12 cellular contexts compared by ENCODE assay signal in the genomic region with DNA sequence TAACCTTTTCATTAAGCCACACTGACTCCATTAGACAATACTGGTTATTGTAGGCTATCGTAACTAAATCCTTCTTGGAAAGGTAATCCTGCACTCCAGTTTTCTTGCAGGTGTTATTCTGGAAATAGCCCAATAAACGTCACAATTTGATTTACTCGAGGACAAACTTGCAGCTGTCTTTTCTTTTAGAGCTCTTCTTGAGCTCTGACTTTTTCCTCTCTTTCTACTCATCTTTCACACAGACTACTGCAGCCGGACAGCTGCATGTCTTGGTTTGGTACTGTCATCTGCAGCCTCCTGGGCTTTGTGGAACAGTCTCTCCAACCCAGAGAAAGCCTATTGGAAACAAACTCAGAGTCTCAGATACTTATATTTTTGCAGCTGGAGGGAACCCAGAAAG. TPM values are rescaled to one million over a fixed set of nuclear protein-coding genes. Genes with fewer than 3 reads are reported as not detected.
"Had no signal": no experiment of that assay in that cellular context is flagged by ENCODE, and none has a peak within 500 bp of the region (broad histone marks: within the 10 kb centered on the region; RNA-seq: fewer than 3 reads in every experiment).

No MANE protein-coding gene starts in this region.

- H3K79me2 ChIP-seq: hepatocyte had no signal

- H3K36me3 ChIP-seq: brain microvascular endothelial cell had no signal

- DNase-seq: activated effector memory CD4-positive, alpha-beta T cell treated with Interleukin-2 at 50 U/mL for 16 hours; activated T-cell treated with anti-CD3 and anti-CD28 coated beads, Interleukin-2, amount 50 U/mL, for 1 hour; amygdala; brain microvascular endothelial cell; dermis blood vessel endothelial cell had no signal

- ATAC-seq: activated CD4-positive, CD25-positive, alpha-beta regulatory T cell treated with anti-CD3 and anti-CD28 coated beads, Interleukin-2, amount 50 U/mL, for 24 hours had no signal

- H3K4me3 ChIP-seq: hepatocyte, skin epidermis had no signal

- H2AFZ ChIP-seq: hepatocyte had no signal

- H3K4me2 ChIP-seq: hepatocyte had no signal

- H3K27ac ChIP-seq: brain microvascular endothelial cell, hepatocyte, skin epidermis had no signal

- H3K27me3 ChIP-seq: brain microvascular endothelial cell, hepatocyte had no signal

RNA-seq across cellular contexts. Expression of gene MSGN1, which starts 23.0 kb away (rescaled TPM):
- total RNA-seq: dermis blood vessel endothelial cell, epithelial cell of proximal tubule, hepatocyte, kidney epithelial cell, lower leg skin, urinary bladder had no signal
